Comparison of ENCODE assay signal across 8 cellular contexts in genomic region chrX:37905436-37906147, GRCh38. TPM values are rescaled to one million over a fixed set of nuclear protein-coding genes. Genes with fewer than 3 reads are reported as not detected.
A peak's percentile ranks its signal among the peaks of the same experiment; 100 is the strongest.
DNase-seq lines count a peak whose midpoint lies in the region; ATAC-seq and TF ChIP-seq lines count a peak whose summit lies in the region.

No MANE protein-coding gene starts in this region.

- H3K4me3 ChIP-seq in AG09309 (ENCODE audit: control insufficient read depth, low read depth, low read length) (peak overlapping the region; percentile 42), HUES48 (ENCODE audit: low read depth, low read length) (peak overlapping the region; percentile 66), iPS DF 6.9 (ENCODE audit: low read length) (peak overlapping the region; percentile 29; the same call in 1 of the 2 replicates), thoracic aorta (peak overlapping the region; percentile 51)

- no peaks in the 10 kb centered on the region for H3K36me3 Mint-ChIP-seq in activated T-cell treated with anti-CD3 and anti-CD28 coated beads, Interleukin-2, amount 50 U/mL, for 4 hours (ENCODE audit: insufficient read depth)

- H3K9me3 Mint-ChIP-seq in activated T-cell treated with anti-CD3 and anti-CD28 coated beads, Interleukin-2, amount 50 U/mL, for 4 hours = no peaks in the 10 kb centered on the region

- DNase-seq in AG09309 (ENCODE audit: low read depth) = no peak
- peak; percentile 7 for DNase-seq in activated T-cell treated with anti-CD3 and anti-CD28 coated beads, Interleukin-2, amount 50 U/mL, for 4 hours
- DNase-seq in iPS DF 6.9 (ENCODE audit: low read depth, low spot score) = peak; percentile 7
- DNase-seq in thoracic aorta (ENCODE audit: low spot score) = no peak
- no peak for DNase-seq in DMS79 (lab: John Stamatoyannopoulos, UW)
- no peak for DNase-seq in KG1 (lab: John Stamatoyannopoulos, UW)

- H3K4me1 ChIP-seq in HUES48 (ENCODE audit: control insufficient read depth, insufficient read depth, low read length) (peaks cover 6% of the 10 kb centered on the region; the same call in 1 of the 2 replicates), iPS DF 6.9 (ENCODE audit: control insufficient read depth, insufficient read depth, low read length) (peaks cover 3% of the 10 kb centered on the region; the same call in 1 of the 2 replicates), thoracic aorta (ENCODE audit: control insufficient read depth in 1 of 2, low read depth in 2 of 2) (no peaks in the 10 kb centered on the region)

- H3K9me3 ChIP-seq in HUES48 (ENCODE audit: control insufficient read depth, insufficient read depth, low read length) (no peaks in the 10 kb centered on the region), iPS DF 6.9 (ENCODE audit: control insufficient read depth, insufficient read depth, low read length) (no peaks in the 10 kb centered on the region), thoracic aorta (no peaks in the 10 kb centered on the region)

- TF ChIP-seq CTCF in AG09309 (IDR thresholded peaks at IDR 0.05; ENCODE audit: control insufficient read depth, insufficient read depth, low read depth, low read length, missing control alignments) (peak; percentile 35), thoracic aorta (IDR thresholded peaks at IDR 0.05) (no peak)

- H3K36me3 ChIP-seq in HUES48 (ENCODE audit: control insufficient read depth, insufficient read depth, low read length) = no peaks in the 10 kb centered on the region
- H3K36me3 ChIP-seq in iPS DF 6.9 (ENCODE audit: control insufficient read depth, insufficient read depth, low read length) = no peaks in the 10 kb centered on the region
- H3K36me3 ChIP-seq in thoracic aorta = no peaks in the 10 kb centered on the region

- no peak overlapping the region for H3K4me3 Mint-ChIP-seq in activated T-cell treated with anti-CD3 and anti-CD28 coated beads, Interleukin-2, amount 50 U/mL, for 4 hours

- H3K27me3 ChIP-seq in HUES48 (ENCODE audit: control insufficient read depth, insufficient read depth, low read length) = peaks cover 21% of the 10 kb centered on the region
- H3K27me3 ChIP-seq in iPS DF 6.9 (ENCODE audit: control insufficient read depth, insufficient read depth, low read length) = no peaks in the 10 kb centered on the region
- no peaks in the 10 kb centered on the region for H3K27me3 ChIP-seq in thoracic aorta (replicated peaks; ENCODE audit: insufficient read depth)

- peak; percentile 37 to 43 for ATAC-seq in activated T-cell treated with anti-CD3 and anti-CD28 coated beads, Interleukin-2, amount 50 U/mL, for 4 hours
- ATAC-seq in thoracic aorta (ENCODE audit: insufficient number of reproducible peaks, low FRiP score, low read depth) = no peak
- no peak for ATAC-seq in GM19395 (IDR thresholded peaks at IDR 0.05; ENCODE audit: unreplicated experiment)

- no CpG with 5 or more reads among the region's 36 CpGs for WGBS in iPS DF 6.9 (ENCODE audit: insufficient coverage, insufficient read length)

- no peak overlapping the region for H3K27ac ChIP-seq in HUES48 (ENCODE audit: low read depth, low read length)
- no peak overlapping the region for H3K27ac ChIP-seq in iPS DF 6.9 (ENCODE audit: low read length)
- H3K27ac ChIP-seq in thoracic aorta = no peak overlapping the region

- H3K27me3 Mint-ChIP-seq in activated T-cell treated with anti-CD3 and anti-CD28 coated beads, Interleukin-2, amount 50 U/mL, for 4 hours (ENCODE audit: low read depth) = peaks cover 17% of the 10 kb centered on the region

- H3K4me1 Mint-ChIP-seq in activated T-cell treated with anti-CD3 and anti-CD28 coated beads, Interleukin-2, amount 50 U/mL, for 4 hours (ENCODE audit: low read depth) = no peaks in the 10 kb centered on the region

- peak overlapping the region; percentile 30; the same call in 1 of the 2 replicates for H3K9ac ChIP-seq in HUES48 (ENCODE audit: low read depth, low read length)

RNA-seq across cellular contexts. Expression of gene DYNLT3, which starts 58.2 kb away (rescaled TPM):
- total RNA-seq in activated T-cell treated with anti-CD3 and anti-CD28 coated beads, Interleukin-2, amount 50 U/mL, for 4 hours = 10 to 100 TPM; 10.0 to 14.9 (median 11.5) TPM
- total RNA-seq in thoracic aorta = 10 to 100 TPM; 50.4 to 52.9 TPM

Comparison
In these comparisons a context has a peak if more than half of its experiments do, and no peak if none do; other contexts are left out.
1. DNase-seq: peak in activated T-cell treated with anti-CD3 and anti-CD28 coated beads, Interleukin-2, amount 50 U/mL, for 4 hours (single experiment) and iPS DF 6.9 (single experiment); none in AG09309 (single experiment), thoracic aorta (single experiment), DMS79 (single experiment) and KG1 (single experiment).
2. ATAC-seq: peak in activated T-cell treated with anti-CD3 and anti-CD28 coated beads, Interleukin-2, amount 50 U/mL, for 4 hours (2 of 2); none in thoracic aorta (single experiment) and GM19395 (single experiment).
3. Peak in every context shown above with its lines, with median percentiles within 50 percentile points of each other: H3K4me3 ChIP-seq.